32 cellular contexts compared by ENCODE assay signal in the genomic region with DNA sequence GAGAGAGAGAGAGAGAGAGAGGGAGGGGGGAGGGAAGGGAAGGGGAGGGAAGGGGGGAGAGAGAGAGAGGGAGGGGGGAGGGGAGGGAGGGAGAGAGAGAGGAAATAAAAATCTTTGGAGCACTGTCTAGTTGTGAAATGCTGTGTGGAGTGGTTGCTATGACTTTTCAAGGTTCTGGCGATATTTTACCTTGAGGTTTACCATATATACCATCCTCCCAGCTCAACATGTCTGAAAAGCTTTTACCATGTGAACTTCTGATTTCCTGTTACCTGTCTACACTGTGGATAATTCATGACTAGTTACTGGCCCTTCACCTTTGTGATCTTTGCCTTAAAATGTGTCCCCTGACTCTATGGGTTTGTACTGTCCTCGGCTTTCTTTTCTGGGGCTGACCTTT. TPM values are rescaled to one million over a fixed set of nuclear protein-coding genes. Genes with fewer than 3 reads are reported as not detected.
"Had no signal": no experiment of that assay in that cellular context is flagged by ENCODE, and none has a peak within 500 bp of the region (broad histone marks: within the 10 kb centered on the region; RNA-seq: fewer than 3 reads in every experiment).

No MANE protein-coding gene starts in this region.

- H3K27me3 ChIP-seq: ascending aorta, neutrophil, pancreas, sigmoid colon had no signal

- H3K9me3 Mint-ChIP-seq: activated CD4-positive, alpha-beta memory T cell treated with anti-CD3 and anti-CD28 coated beads for 36 hours; activated CD4-positive, alpha-beta T cell treated with anti-CD3 and anti-CD28 coated beads, Interleukin-2, amount 10 ng/mL, durations not matched to agents 24 days and 14 days; activated naive CD4-positive, alpha-beta T cell treated with anti-CD3 and anti-CD28 coated beads, Interleukin-2, amount 10 ng/mL, durations not matched to agents 7 days and 5 days; activated naive CD8-positive, alpha-beta T cell treated with anti-CD3 and anti-CD28 coated beads, Interleukin-2, amount 10 ng/mL, durations not matched to agents 7 days and 5 days; immature natural killer cell; naive thymus-derived CD4-positive, alpha-beta T cell; stimulated activated effector memory CD8-positive, alpha-beta T cell treated with anti-CD3 and anti-CD28 coated beads, Interleukin-12 subunit alpha, Interleukin-12 subunit beta, amount 100 ng/mL, for 72 hours; stimulated activated naive CD8-positive, alpha-beta T cell treated with anti-CD3 and anti-CD28 coated beads, Interleukin-15, Interleukin-2, amounts not matched to agents 100 ng/mL and 50 ng/mL, for 24 hours had no signal

- H3K27ac Mint-ChIP-seq: activated CD4-positive, alpha-beta memory T cell treated with anti-CD3 and anti-CD28 coated beads for 36 hours; activated CD4-positive, alpha-beta T cell treated with anti-CD3 and anti-CD28 coated beads, Interleukin-2, amount 10 ng/mL, durations not matched to agents 24 days and 14 days; activated naive CD4-positive, alpha-beta T cell treated with anti-CD3 and anti-CD28 coated beads, Interleukin-2, amount 10 ng/mL, durations not matched to agents 7 days and 5 days; activated naive CD8-positive, alpha-beta T cell treated with anti-CD3 and anti-CD28 coated beads, Interleukin-2, amount 10 ng/mL, durations not matched to agents 7 days and 5 days; brain; endodermal cell; stimulated activated effector memory CD8-positive, alpha-beta T cell treated with anti-CD3 and anti-CD28 coated beads, Interleukin-12 subunit alpha, Interleukin-12 subunit beta, amount 100 ng/mL, for 72 hours; stimulated activated naive CD8-positive, alpha-beta T cell treated with anti-CD3 and anti-CD28 coated beads, Interleukin-15, Interleukin-2, amounts not matched to agents 100 ng/mL and 50 ng/mL, for 24 hours had no signal

- H3K27ac ChIP-seq: ascending aorta, neutrophil, pancreas, prostate gland, sigmoid colon, thoracic aorta had no signal

- H3K4me3 ChIP-seq: ascending aorta, pancreas, prostate gland, sigmoid colon, thoracic aorta had no signal

- DNase-seq: activated CD4-positive, alpha-beta memory T cell treated with anti-CD3 and anti-CD28 coated beads for 36 hours; activated CD4-positive, alpha-beta T cell treated with anti-CD3 and anti-CD28 coated beads, Interleukin-2, amount 10 ng/mL, durations not matched to agents 24 days and 14 days; activated CD4-positive, CD25-positive, alpha-beta regulatory T cell treated with anti-CD3 and anti-CD28 coated beads, Interleukin-2, amount 50 U/mL, for 72 hours; activated CD8-positive, alpha-beta memory T cell treated with anti-CD3 and anti-CD28 coated beads, Interleukin-2, amount 50 U/mL, for 4 hours; activated gamma-delta T cell; activated naive CD4-positive, alpha-beta T cell treated with anti-CD3 and anti-CD28 coated beads, Interleukin-2, amount 10 ng/mL, durations not matched to agents 7 days and 5 days; activated naive CD8-positive, alpha-beta T cell treated with anti-CD3 and anti-CD28 coated beads, Interleukin-2, amount 10 ng/mL, durations not matched to agents 7 days and 5 days; activated T-cell treated with anti-CD3 and anti-CD28 coated beads, Interleukin-2, amount 50 U/mL, for 1 hour; caudate nucleus; endodermal cell; foreskin fibroblast; head of caudate nucleus; hypothalamus; immature natural killer cell; midbrain; naive thymus-derived CD4-positive, alpha-beta T cell; pancreas; retina; sigmoid colon; small intestine; stimulated activated CD4-positive, alpha-beta T cell treated with anti-CD3 and anti-CD28 coated beads, Interleukin-4, amount 100 ng/mL, for 24 hours; T-helper 9 cell; trophoblast cell had no signal

- ATAC-seq: esophagus mucosa; naive thymus-derived CD4-positive, alpha-beta T cell; pancreas; stimulated activated effector memory CD8-positive, alpha-beta T cell treated with anti-CD3 and anti-CD28 coated beads, Interleukin-12 subunit alpha, Interleukin-12 subunit beta, amount 100 ng/mL, for 72 hours had no signal

- FAIRE-seq: pancreas, small intestine, urothelium cell line had no signal

- H3K4me1 ChIP-seq: ascending aorta, pancreas, prostate gland, sigmoid colon had no signal

- H3K4me1 Mint-ChIP-seq: activated CD4-positive, alpha-beta T cell treated with anti-CD3 and anti-CD28 coated beads, Interleukin-2, amount 10 ng/mL, durations not matched to agents 24 days and 14 days; activated naive CD4-positive, alpha-beta T cell treated with anti-CD3 and anti-CD28 coated beads, Interleukin-2, amount 10 ng/mL, durations not matched to agents 7 days and 5 days; stimulated activated effector memory CD8-positive, alpha-beta T cell treated with anti-CD3 and anti-CD28 coated beads, Interleukin-12 subunit alpha, Interleukin-12 subunit beta, amount 100 ng/mL, for 72 hours had no signal

- H3K9me3 ChIP-seq: ascending aorta, neutrophil, pancreas, prostate gland, sigmoid colon, thoracic aorta had no signal

- H3K36me3 ChIP-seq: ascending aorta, neutrophil, pancreas, prostate gland, sigmoid colon, thoracic aorta had no signal

- H3K4me3 Mint-ChIP-seq: activated CD4-positive, alpha-beta memory T cell treated with anti-CD3 and anti-CD28 coated beads for 36 hours; activated CD4-positive, alpha-beta T cell treated with anti-CD3 and anti-CD28 coated beads, Interleukin-2, amount 10 ng/mL, durations not matched to agents 24 days and 14 days; activated naive CD4-positive, alpha-beta T cell treated with anti-CD3 and anti-CD28 coated beads, Interleukin-2, amount 10 ng/mL, durations not matched to agents 7 days and 5 days; activated naive CD8-positive, alpha-beta T cell treated with anti-CD3 and anti-CD28 coated beads, Interleukin-2, amount 10 ng/mL, durations not matched to agents 7 days and 5 days; brain; endodermal cell; immature natural killer cell; naive thymus-derived CD4-positive, alpha-beta T cell; stimulated activated effector memory CD8-positive, alpha-beta T cell treated with anti-CD3 and anti-CD28 coated beads, Interleukin-12 subunit alpha, Interleukin-12 subunit beta, amount 100 ng/mL, for 72 hours; stimulated activated naive CD8-positive, alpha-beta T cell treated with anti-CD3 and anti-CD28 coated beads, Interleukin-15, Interleukin-2, amounts not matched to agents 100 ng/mL and 50 ng/mL, for 24 hours had no signal

- H3K36me3 Mint-ChIP-seq: activated CD4-positive, alpha-beta memory T cell treated with anti-CD3 and anti-CD28 coated beads for 36 hours; activated naive CD4-positive, alpha-beta T cell treated with anti-CD3 and anti-CD28 coated beads, Interleukin-2, amount 10 ng/mL, durations not matched to agents 7 days and 5 days; activated naive CD8-positive, alpha-beta T cell treated with anti-CD3 and anti-CD28 coated beads, Interleukin-2, amount 10 ng/mL, durations not matched to agents 7 days and 5 days; brain; immature natural killer cell; stimulated activated effector memory CD8-positive, alpha-beta T cell treated with anti-CD3 and anti-CD28 coated beads, Interleukin-12 subunit alpha, Interleukin-12 subunit beta, amount 100 ng/mL, for 72 hours had no signal

RNA-seq across cellular contexts. Expression of gene SERP2, which starts 38.2 kb away (rescaled TPM):
- total RNA-seq: activated CD4-positive, alpha-beta memory T cell treated with anti-CD3 and anti-CD28 coated beads for 36 hours; activated CD4-positive, alpha-beta T cell treated with anti-CD3 and anti-CD28 coated beads, Interleukin-2, amount 10 ng/mL, durations not matched to agents 24 days and 14 days had no signal
